19 cellular contexts compared by ENCODE assay signal in genomic region chr10:111999205-111999914, GRCh38.
"Had no signal": no experiment of that assay in that cellular context is flagged by ENCODE, and none has a peak within 500 bp of the region (broad histone marks: within the 10 kb centered on the region; RNA-seq: fewer than 3 reads in every experiment).

No MANE protein-coding gene starts in this region.

- H3K4me1 ChIP-seq: foreskin keratinocyte, left ventricle myocardium inferior, prostate gland, transverse colon had no signal

- DNase-seq: activated CD4-positive, alpha-beta T cell treated with anti-CD3 and anti-CD28 coated beads for 1 hour; activated CD4-positive, alpha-beta T cell treated with anti-CD3 and anti-CD28 coated beads, Interleukin-2, amount 50 U/mL, for 48 hours; activated naive CD4-positive, alpha-beta T cell treated with anti-CD3 and anti-CD28 coated beads, Interleukin-2, amount 10 ng/mL, durations not matched to agents 7 days and 5 days; caudate nucleus; effector CD4-positive, alpha-beta T cell; foreskin keratinocyte; kidney; left ventricle myocardium inferior; natural killer cell; right cardiac atrium; SK-N-SH; stimulated activated CD4-positive, alpha-beta T cell treated with anti-CD3 and anti-CD28 coated beads, Interleukin-4, amount 100 ng/mL, for 4 hours; stimulated activated CD8-positive, alpha-beta memory T cell treated with anti-CD3 and anti-CD28 coated beads, Interleukin-4, amount 100 ng/mL, for 48 hours; stimulated activated naive CD4-positive, alpha-beta T cell treated with Interleukin-2 at 50 U/mL for 16 hours; T-helper 1 cell; transverse colon had no signal

- H3K9me3 Mint-ChIP-seq: activated naive CD4-positive, alpha-beta T cell treated with anti-CD3 and anti-CD28 coated beads, Interleukin-2, amount 10 ng/mL, durations not matched to agents 7 days and 5 days had no signal

- H3K9ac ChIP-seq: SK-N-SH had no signal

- H3K9me3 ChIP-seq: prostate gland, SK-N-SH, transverse colon had no signal

- H3K4me3 ChIP-seq: left ventricle myocardium inferior, prostate gland, smooth muscle cell, transverse colon had no signal

- H3K4me1 Mint-ChIP-seq: activated naive CD4-positive, alpha-beta T cell treated with anti-CD3 and anti-CD28 coated beads, Interleukin-2, amount 10 ng/mL, durations not matched to agents 7 days and 5 days; memory B cell; natural killer cell had no signal

- H3K36me3 Mint-ChIP-seq: activated naive CD4-positive, alpha-beta T cell treated with anti-CD3 and anti-CD28 coated beads, Interleukin-2, amount 10 ng/mL, durations not matched to agents 7 days and 5 days; memory B cell; natural killer cell had no signal

- H3K27me3 ChIP-seq: foreskin keratinocyte, transverse colon had no signal

- H3K27ac Mint-ChIP-seq: activated naive CD4-positive, alpha-beta T cell treated with anti-CD3 and anti-CD28 coated beads, Interleukin-2, amount 10 ng/mL, durations not matched to agents 7 days and 5 days; memory B cell; natural killer cell had no signal

- H3K36me3 ChIP-seq: left ventricle myocardium inferior, prostate gland, transverse colon had no signal

- H3K4me3 Mint-ChIP-seq: activated naive CD4-positive, alpha-beta T cell treated with anti-CD3 and anti-CD28 coated beads, Interleukin-2, amount 10 ng/mL, durations not matched to agents 7 days and 5 days; memory B cell; natural killer cell had no signal

- H3K27ac ChIP-seq: foreskin keratinocyte, left ventricle myocardium inferior, prostate gland, transverse colon had no signal
